ENCODE assay signal across 8 cellular contexts in genomic region chr1:119007672-119008482, GRCh38. TPM values are rescaled to one million over a fixed set of nuclear protein-coding genes. Genes with fewer than 3 reads are reported as not detected.
DNase-seq lines count a peak whose midpoint lies in the region; ATAC-seq and TF ChIP-seq lines count a peak whose summit lies in the region.

No MANE protein-coding gene starts in this region.

- TF ChIP-seq RAD21 in HCT116 (IDR thresholded peaks at IDR 0.05; ENCODE audit: low read depth) = no peak

- no peaks in the 10 kb centered on the region for H4K20me1 ChIP-seq in HCT116 (ENCODE audit: insufficient read depth)

- H3K4me2 ChIP-seq in HCT116 (ENCODE audit: low read length) = no peak overlapping the region

- no peak overlapping the region for H3K4me3 ChIP-seq in HCT116 (replicated peaks in 1 of 2; ENCODE audit: low read depth in 1 of 2, low read length in 2 of 2)
- H3K4me3 ChIP-seq in spleen = peak overlapping the region; percentile 6 to 54 (median 14)
- peak overlapping the region in 1 of 2 donors; percentile 10 for H3K4me3 ChIP-seq in prostate gland

- TF ChIP-seq POLR2A in HCT116 (IDR thresholded peaks at IDR 0.05; ENCODE audit: borderline replicate concordance, extremely low read depth, insufficient read depth, insufficient read length) (no peak), spleen (IDR thresholded peaks at IDR 0.05) (no peak), prostate gland (IDR thresholded peaks at IDR 0.05) (no peak)

- CTCF ChIA-PET in HCT116 (lab: Charles Lee) = interaction anchor here (1.0 to 2.1 kb wide), 8 partner anchors 49 to 931 kb away, joined by 3 to 9 read pairs (median 6); no protein-coding TSS in a partner anchor

- ATAC-seq in HCT116 = 0 out of 2 replicates have a peak, but pooled peaks have one; percentile 11
- ATAC-seq in activated T-helper 17 cell treated with anti-CD3 and anti-CD28 coated beads, Interleukin-2, amount 50 U/mL, for 72 hours (replicated peaks) = no peak
- no peak for ATAC-seq in HG03460 (IDR thresholded peaks at IDR 0.05; ENCODE audit: unreplicated experiment)

- intact Hi-C loops in HCT116 (cut with micrococcal nuclease) = loop anchor here (1.0 to 5.0 kb wide), 2 partner anchors 857 to 931 kb away; no protein-coding TSS in a partner anchor
- intact Hi-C loops in spleen (cut with DNase I; ENCODE audit: low total_unique reads) = loop anchor here (5.0 kb wide), 1 partner anchor 856 kb away; no protein-coding TSS in a partner anchor
- intact Hi-C loops in activated T-helper 1 cell treated with anti-CD3 and anti-CD28 coated beads, Interleukin-12 subunit alpha, Interleukin-12 subunit beta, Interleukin-2, Interleukin-4 antibody, amounts not matched to agents 30 ng/mL and 10 ng/mL and 1 ng/mL, durations not matched to agents 14 hours and 24 hours and 36 hours (cut with micrococcal nuclease) = loop anchor here (1.0 kb wide), 1 partner anchor 857 kb away; no protein-coding TSS in a partner anchor
- intact Hi-C loops in prostate gland (cut with DNase I) = loop anchor here (5.0 kb wide), 1 partner anchor 856 kb away; no protein-coding TSS in a partner anchor

- no peaks in the 10 kb centered on the region for H3K36me3 ChIP-seq in HCT116 (ENCODE audit: control insufficient read depth in 1 of 2, insufficient read depth in 2 of 2, low read length in 2 of 2)
- no peaks in the 10 kb centered on the region for H3K36me3 ChIP-seq in spleen
- H3K36me3 ChIP-seq in prostate gland = no peaks in the 10 kb centered on the region

- H3K27ac Mint-ChIP-seq in activated T-helper 17 cell treated with anti-CD3 and anti-CD28 coated beads, Interleukin-2, amount 50 U/mL, for 72 hours = no peak overlapping the region
- H3K27ac Mint-ChIP-seq in activated T-helper 1 cell treated with anti-CD3 and anti-CD28 coated beads, Interleukin-12 subunit alpha, Interleukin-12 subunit beta, Interleukin-2, Interleukin-4 antibody, amounts not matched to agents 30 ng/mL and 10 ng/mL and 1 ng/mL, durations not matched to agents 14 hours and 24 hours and 36 hours = no peak overlapping the region

- RAD21 ChIA-PET in HCT116 (lab: Charles Lee; ENCODE audit: low non-redundant PET in 1 of 2, low total read pairs in 2 of 2, uncharacterized antibody in 2 of 2, unreplicated experiment in 2 of 2) = no interaction called here

- H3K9me2 ChIP-seq in HCT116 (ENCODE audit: insufficient read depth) = no peaks in the 10 kb centered on the region

- H3K27me3 Mint-ChIP-seq in activated T-helper 17 cell treated with anti-CD3 and anti-CD28 coated beads, Interleukin-2, amount 50 U/mL, for 72 hours = peaks cover 60% of the 10 kb centered on the region
- peaks cover 52% of the 10 kb centered on the region for H3K27me3 Mint-ChIP-seq in activated T-helper 1 cell treated with anti-CD3 and anti-CD28 coated beads, Interleukin-12 subunit alpha, Interleukin-12 subunit beta, Interleukin-2, Interleukin-4 antibody, amounts not matched to agents 30 ng/mL and 10 ng/mL and 1 ng/mL, durations not matched to agents 14 hours and 24 hours and 36 hours (ENCODE audit: insufficient read depth)

- DNase-seq in HCT116 (ENCODE audit: low read depth, low spot score) (no peak), iPS-NIHi7 (ENCODE audit: extremely low spot score) (peak; percentile 41), spleen (peak; percentile 74), prostate gland (ENCODE audit: low spot score) (no peak)
- no peak for DNase-seq in activated T-helper 1 cell treated with anti-CD3 and anti-CD28 coated beads, Interleukin-12 subunit alpha, Interleukin-12 subunit beta, Interleukin-2, Interleukin-4 antibody, amounts not matched to agents 30 ng/mL and 10 ng/mL and 1 ng/mL, durations not matched to agents 14 hours and 24 hours and 36 hours (ENCODE audit: low spot score)
- DNase-seq in activated CD4-positive, CD25-positive, alpha-beta regulatory T cell (lab: John Stamatoyannopoulos, UW) = no peak

- H3K9me3 ChIP-seq in HCT116 (ENCODE audit: control insufficient read depth in 1 of 2, insufficient read depth in 1 of 2, low read depth in 1 of 2, low read length in 2 of 2) (no peaks in the 10 kb centered on the region), spleen (peaks cover 0 to 19% (median 0%) of the 10 kb centered on the region in 8 donors), prostate gland (no peaks in the 10 kb centered on the region)

- no peak overlapping the region for H3K9ac ChIP-seq in HCT116 (ENCODE audit: low read length)

- peaks cover 20% of the 10 kb centered on the region for H3K36me3 Mint-ChIP-seq in activated T-helper 17 cell treated with anti-CD3 and anti-CD28 coated beads, Interleukin-2, amount 50 U/mL, for 72 hours (ENCODE audit: low read depth)
- H3K36me3 Mint-ChIP-seq in activated T-helper 1 cell treated with anti-CD3 and anti-CD28 coated beads, Interleukin-12 subunit alpha, Interleukin-12 subunit beta, Interleukin-2, Interleukin-4 antibody, amounts not matched to agents 30 ng/mL and 10 ng/mL and 1 ng/mL, durations not matched to agents 14 hours and 24 hours and 36 hours (ENCODE audit: low read depth) = peaks cover 4% of the 10 kb centered on the region

- H3K27me3 ChIP-seq in HCT116 (ENCODE audit: insufficient read depth, low read length) (no peaks in the 10 kb centered on the region), spleen (replicated peaks in 1 of 7) (peaks cover 8 to 88% (median 72%) of the 10 kb centered on the region in 7 donors), prostate gland (replicated peaks; ENCODE audit: insufficient read depth) (peaks cover 25% of the 10 kb centered on the region)

- H3K27ac ChIP-seq in HCT116 (ENCODE audit: low read depth, low read length) (no peak overlapping the region), spleen (no peak overlapping the region), prostate gland (no peak overlapping the region)

- POLR2A ChIA-PET in HCT116 (lab: Charles Lee) = interaction anchor here (0.7 to 1.2 kb wide), 2 partner anchors 8 to 133 kb away, joined by 3 read pairs; partner anchors contain the start of gene WARS2

- WGBS in spleen, 5 donors = 3 to 13% (median 5%) methylated on average over 36 to 61 of the region's 61 CpGs
- 3% methylated on average over 60 of the region's 61 CpGs for WGBS in prostate gland

- H2AFZ ChIP-seq in HCT116 (ENCODE audit: low read depth, low read length, poor library complexity, severe bottlenecking) = no peak overlapping the region

- H3K79me2 ChIP-seq in HCT116 (ENCODE audit: insufficient read depth, low read length) = no peaks in the 10 kb centered on the region

- H3K9me3 Mint-ChIP-seq in activated T-helper 17 cell treated with anti-CD3 and anti-CD28 coated beads, Interleukin-2, amount 50 U/mL, for 72 hours = peaks cover 6% of the 10 kb centered on the region
- peaks cover 4% of the 10 kb centered on the region for H3K9me3 Mint-ChIP-seq in activated T-helper 1 cell treated with anti-CD3 and anti-CD28 coated beads, Interleukin-12 subunit alpha, Interleukin-12 subunit beta, Interleukin-2, Interleukin-4 antibody, amounts not matched to agents 30 ng/mL and 10 ng/mL and 1 ng/mL, durations not matched to agents 14 hours and 24 hours and 36 hours

- H3K4me3 Mint-ChIP-seq in activated T-helper 17 cell treated with anti-CD3 and anti-CD28 coated beads, Interleukin-2, amount 50 U/mL, for 72 hours = peak overlapping the region; percentile 56
- H3K4me3 Mint-ChIP-seq in activated T-helper 1 cell treated with anti-CD3 and anti-CD28 coated beads, Interleukin-12 subunit alpha, Interleukin-12 subunit beta, Interleukin-2, Interleukin-4 antibody, amounts not matched to agents 30 ng/mL and 10 ng/mL and 1 ng/mL, durations not matched to agents 14 hours and 24 hours and 36 hours = no peak overlapping the region

- no peak for TF ChIP-seq CTCF in HCT116 (IDR thresholded peaks at IDR 0.05 in 2 of 3, conservative IDR thresholded peaks at IDR 0.05 in 1 of 3; ENCODE audit: borderline replicate concordance in 1 of 3, insufficient read depth in 1 of 3, low read depth in 2 of 3, low read length in 2 of 3)
- TF ChIP-seq CTCF in spleen (IDR thresholded peaks at IDR 0.05 in 8 of 11, conservative IDR thresholded peaks at IDR 0.05 in 3 of 11) = no peak
- no peak for TF ChIP-seq CTCF in prostate gland (IDR thresholded peaks at IDR 0.05)

- BruUV-seq in HCT116 (replicated peaks; lab: Mats Ljungman, UMichigan) = no TSS peak

- H3K4me1 Mint-ChIP-seq in activated T-helper 17 cell treated with anti-CD3 and anti-CD28 coated beads, Interleukin-2, amount 50 U/mL, for 72 hours = no peaks in the 10 kb centered on the region
- peaks cover 8% of the 10 kb centered on the region for H3K4me1 Mint-ChIP-seq in activated T-helper 1 cell treated with anti-CD3 and anti-CD28 coated beads, Interleukin-12 subunit alpha, Interleukin-12 subunit beta, Interleukin-2, Interleukin-4 antibody, amounts not matched to agents 30 ng/mL and 10 ng/mL and 1 ng/mL, durations not matched to agents 14 hours and 24 hours and 36 hours (ENCODE audit: low read depth)

- H3K4me1 ChIP-seq in HCT116 (ENCODE audit: control insufficient read depth in 1 of 2, insufficient read depth in 2 of 2, low read length in 2 of 2) = no peaks in the 10 kb centered on the region
- peaks cover 16 to 31% (median 26%) of the 10 kb centered on the region in 6 donors for H3K4me1 ChIP-seq in spleen
- H3K4me1 ChIP-seq in prostate gland (replicated peaks) = peaks cover 3% of the 10 kb centered on the region

TF ChIP-seq in HCT116, 20 proteins besides CTCF, POLR2A, EP300 and RAD21 (continues in another document):
- TF ChIP-seq FOSL1 (IDR thresholded peaks at IDR 0.05; ENCODE audit: low read depth) = no peak
- TF ChIP-seq SRF (IDR thresholded peaks at IDR 0.05; ENCODE audit: low read depth) = no peak
- no peak for TF ChIP-seq CEBPB (IDR thresholded peaks at IDR 0.05; ENCODE audit: low read depth)
- no peak for TF ChIP-seq SIN3A (IDR thresholded peaks at IDR 0.05; ENCODE audit: low read depth)

RNA-seq across cellular contexts. Expression of gene TBX15, which starts 19.7 kb away (rescaled TPM):
- total RNA-seq in HCT116 (2021; ENCODE audit: unreplicated experiment) (not detected), spleen (under 1 TPM in 4 of 7 donors, not detected in 3; 0.10 to 0.32 (median 0.15) TPM), prostate gland (under 1 TPM; 0.40 to 0.87 TPM)
- polyA plus RNA-seq in HCT116 (2012) = 0.03 TPM in 1 of 2 replicates, not detected in the other
- not detected for total RNA-seq in activated T-helper 17 cell treated with anti-CD3 and anti-CD28 coated beads, Interleukin-2, amount 50 U/mL, for 72 hours
- under 1 TPM in 2 of 3 donors, not detected in 1; 0.06 TPM for polyA plus RNA-seq in spleen
- total RNA-seq in activated T-helper 1 cell treated with anti-CD3 and anti-CD28 coated beads, Interleukin-12 subunit alpha, Interleukin-12 subunit beta, Interleukin-2, Interleukin-4 antibody, amounts not matched to agents 30 ng/mL and 10 ng/mL and 1 ng/mL, durations not matched to agents 14 hours and 24 hours and 36 hours = not detected in 2 replicates

Comparison
In these comparisons a context has a peak if more than half of its experiments do, and no peak if none do; other contexts are left out.
1. DNase-seq: peak in iPS-NIHi7 (single experiment) and spleen (single experiment); none in HCT116 (single experiment), activated T-helper 1 cell treated with anti-CD3 and anti-CD28 coated beads, Interleukin-12 subunit alpha, Interleukin-12 subunit beta, Interleukin-2, Interleukin-4 antibody, amounts not matched to agents 30 ng/mL and 10 ng/mL and 1 ng/mL, durations not matched to agents 14 hours and 24 hours and 36 hours (single experiment), activated CD4-positive, CD25-positive, alpha-beta regulatory T cell (0 of 4) and prostate gland (single experiment).
2. H3K4me3 ChIP-seq: peak in spleen (8 of 8); none in HCT116 (0 of 2).